27 cellular contexts compared by ENCODE assay signal in the genomic region with DNA sequence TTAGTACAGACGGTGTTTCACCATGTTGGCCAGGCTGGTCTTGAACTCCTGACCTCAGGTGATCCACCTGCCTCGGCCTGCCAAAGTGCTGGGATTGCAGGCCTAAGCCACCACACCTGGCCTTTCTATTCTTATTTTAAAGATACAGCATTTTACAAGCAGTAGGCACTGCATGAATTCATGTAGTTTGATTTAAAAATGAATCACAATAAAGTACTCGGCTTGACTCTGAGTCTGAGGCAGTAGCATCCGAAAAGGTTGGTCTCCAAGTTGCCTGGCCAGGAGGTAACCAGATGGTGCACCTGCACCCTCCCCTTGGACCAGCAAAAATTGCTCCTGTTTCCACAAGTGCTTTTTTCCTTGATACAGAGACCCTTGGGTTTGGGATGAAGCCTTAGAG.
"Had no signal": no experiment of that assay in that cellular context is flagged by ENCODE, and none has a peak within 500 bp of the region (broad histone marks: within the 10 kb centered on the region; RNA-seq: fewer than 3 reads in every experiment).

No MANE protein-coding gene starts in this region.

- H3K4me1 ChIP-seq: prostate gland, upper lobe of right lung had no signal

- H3K4me3 Mint-ChIP-seq: activated naive CD8-positive, alpha-beta T cell; activated T-cell treated with anti-CD3 and anti-CD28 coated beads, Interleukin-2, amount 50 U/mL, for 72 hours; mesothelial cell of epicardium; naive B cell; nephron progenitor cell; stimulated activated naive B cell treated with anti-CD40 and anti-IgM and Interleukin-4, amounts not matched to agents 10 μg/mL and 1 μg/mL and 100 μg/mL, for 72 hours had no signal

- H3K4me3 ChIP-seq: esophagus squamous epithelium, left ventricle myocardium inferior, pancreas, prostate gland, sigmoid colon, stomach, thyroid gland, upper lobe of right lung had no signal

- H3K27me3 Mint-ChIP-seq: activated naive CD8-positive, alpha-beta T cell; naive B cell; stimulated activated naive B cell treated with anti-CD40 and anti-IgM and Interleukin-4, amounts not matched to agents 10 μg/mL and 1 μg/mL and 100 μg/mL, for 72 hours had no signal

- H3K27ac Mint-ChIP-seq: activated naive CD8-positive, alpha-beta T cell; activated T-cell treated with anti-CD3 and anti-CD28 coated beads, Interleukin-2, amount 50 U/mL, for 72 hours; mesothelial cell of epicardium; nephron progenitor cell; stimulated activated naive B cell treated with anti-CD40 and anti-IgM and Interleukin-4, amounts not matched to agents 10 μg/mL and 1 μg/mL and 100 μg/mL, for 72 hours had no signal

- H3K36me3 ChIP-seq: brain microvascular endothelial cell, esophagus squamous epithelium, left ventricle myocardium inferior, pancreas, prostate gland, sigmoid colon, stomach, thyroid gland, upper lobe of right lung had no signal

- ATAC-seq: activated T-cell treated with anti-CD3 and anti-CD28 coated beads, Interleukin-2, amount 50 U/mL, for 72 hours; pancreas; stimulated activated naive B cell treated with anti-CD40 and anti-IgM and Interleukin-4, amounts not matched to agents 10 μg/mL and 1 μg/mL and 100 μg/mL, for 72 hours; upper lobe of right lung had no signal

- H3K27ac ChIP-seq: brain microvascular endothelial cell, epithelial cell of prostate, esophagus squamous epithelium, left ventricle myocardium inferior, pancreas, prostate gland, sigmoid colon, stomach, thyroid gland, upper lobe of right lung had no signal

- H3K27me3 ChIP-seq: brain microvascular endothelial cell, esophagus squamous epithelium, pancreas, sigmoid colon, stomach, thyroid gland, upper lobe of right lung had no signal

- H3K9me3 ChIP-seq: esophagus squamous epithelium, left ventricle myocardium inferior, pancreas, prostate gland, sigmoid colon, stomach, thyroid gland, upper lobe of right lung had no signal

- H3K9me3 Mint-ChIP-seq: activated T-cell treated with anti-CD3 and anti-CD28 coated beads, Interleukin-2, amount 50 U/mL, for 72 hours; mesothelial cell of epicardium; naive B cell; nephron progenitor cell; stimulated activated naive B cell treated with anti-CD40 and anti-IgM and Interleukin-4, amounts not matched to agents 10 μg/mL and 1 μg/mL and 100 μg/mL, for 72 hours had no signal

- FAIRE-seq: islet of Langerhans, pancreas, small intestine had no signal

- DNase-seq: activated CD4-positive, alpha-beta T cell treated with anti-CD3 and anti-CD28 coated beads for 4 hours; activated CD4-positive, alpha-beta T cell treated with anti-CD3 and anti-CD28 coated beads, Interleukin-2, amount 50 U/mL, for 4 hours; activated effector memory CD4-positive, alpha-beta T cell treated with Interleukin-2 at 50 U/mL for 16 hours; activated naive CD4-positive, alpha-beta T cell treated with Interleukin-2 at 50 U/mL for 16 hours; activated T-cell treated with anti-CD3 and anti-CD28 coated beads for 4 hours; activated T-cell treated with anti-CD3 and anti-CD28 coated beads, Interleukin-2, amount 50 U/mL, for 72 hours; aorta; brain microvascular endothelial cell; cortex of kidney; esophagus squamous epithelium; foreskin melanocyte; left ventricle myocardium inferior; naive B cell; nephron progenitor cell; pancreas; sigmoid colon; small intestine; stimulated activated CD4-positive, alpha-beta T cell treated with anti-CD3 and anti-CD28 coated beads, Interleukin-4, amount 100 ng/mL, for 24 hours; stimulated activated naive B cell treated with anti-CD40 and anti-IgM and Interleukin-4, amounts not matched to agents 10 μg/mL and 1 μg/mL and 100 μg/mL, for 72 hours; stomach; thyroid gland; upper lobe of right lung had no signal
